In the genomic region with DNA sequence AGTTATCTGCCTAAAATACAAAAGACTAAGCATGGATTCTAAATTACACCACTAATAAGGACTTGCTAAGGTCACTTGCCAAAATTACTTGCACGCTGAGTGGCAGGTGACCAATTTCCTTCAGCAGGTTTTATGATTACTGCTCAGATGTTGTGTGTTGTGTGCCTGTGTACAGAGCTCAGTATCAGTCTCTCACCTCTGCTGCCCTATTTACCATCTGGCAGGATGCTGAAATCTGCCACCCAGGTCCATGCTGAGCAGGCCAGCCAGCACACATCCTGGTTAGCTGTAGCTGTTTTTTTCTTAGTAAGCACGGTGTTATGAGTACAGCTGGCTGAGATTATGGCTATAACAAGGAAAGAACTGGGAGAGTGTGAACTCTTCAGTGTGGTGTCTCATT, we compare ENCODE assay signal across 20 cellular contexts. TPM values are rescaled to one million over a fixed set of nuclear protein-coding genes. Genes with fewer than 3 reads are reported as not detected.
DNase-seq lines count a peak whose midpoint lies in the region; ATAC-seq and TF ChIP-seq lines count a peak whose summit lies in the region.
"Had no signal": no experiment of that assay in that cellular context is flagged by ENCODE, and none has a peak within 500 bp of the region (broad histone marks: within the 10 kb centered on the region; RNA-seq: fewer than 3 reads in every experiment).

No MANE protein-coding gene starts in this region.

- no peak overlapping the region for H2AFZ ChIP-seq in PC-3 (ENCODE audit: low read length)

- intact Hi-C loops in transverse colon (cut with DNase I; ENCODE audit: low total_unique reads) (no loop called here), ovary (cut with DNase I) (no loop called here), PC-3 (cut with micrococcal nuclease) (no loop called here)

- H3K36me3 ChIP-seq in transverse colon (no peaks in the 10 kb centered on the region), ovary (no peaks in the 10 kb centered on the region), PC-3 (ENCODE audit: low read depth, low read length) (no peaks in the 10 kb centered on the region)
- H3K36me3 ChIP-seq: brain microvascular endothelial cell, HAP-1, neutrophil had no signal

- no TSS peak for BruUV-seq in PC-3 (replicated peaks; lab: Mats Ljungman, UMichigan)

- POLR2A ChIA-PET in PC-3 (lab: Charles Lee; ENCODE audit: unreplicated experiment): no interaction called here

- TF ChIP-seq EP300 in transverse colon (IDR thresholded peaks at IDR 0.05; ENCODE audit: low read depth) (no peak), ovary (IDR thresholded peaks at IDR 0.05) (no peak)

- in situ Hi-C loops in transverse colon (cut with MboI; ENCODE audit: low pct_ligation_motif_present in 1 of 4, low pct_unique_long_range_greater_than_20kb in 1 of 4, low sequenced_read_pairs in 3 of 4): no loop called here

- no peaks in the 10 kb centered on the region for H3K9me2 ChIP-seq in PC-3 (replicated peaks; ENCODE audit: low read length)

- H3K4me1 ChIP-seq in transverse colon (no peaks in the 10 kb centered on the region), ovary (ENCODE audit: insufficient read depth) (no peaks in the 10 kb centered on the region), PC-3 (ENCODE audit: insufficient read depth, low read length) (no peaks in the 10 kb centered on the region)

- no peak for DNase-seq in stimulated activated naive CD8-positive, alpha-beta T cell treated with anti-CD3 and anti-CD28 coated beads, Interleukin-15, amount 100 ng/mL, for 72 hours
- no peak for DNase-seq in stimulated activated naive CD8-positive, alpha-beta T cell treated with anti-CD3 and anti-CD28 coated beads, Interleukin-15, Interleukin-2, amounts not matched to agents 100 U/mL and 50 U/mL, for 24 hours
- DNase-seq in NCI-H2171 (lab: John Stamatoyannopoulos, UW) (peak; percentile 76), transverse colon (peak; percentile 15), ovary (no peak), PC-3 (no peak)
- peak; percentile 10 to 30 (median 10) for DNase-seq in effector memory CD8-positive, alpha-beta T cell
- DNase-seq: activated CD4-positive, alpha-beta T cell treated with anti-CD3 and anti-CD28 coated beads, Interleukin-2, amount 50 U/mL, for 4 hours; activated T-cell treated with anti-CD3 and anti-CD28 coated beads, Interleukin-2, amount 50 U/mL, for 24 hours; brain microvascular endothelial cell; NCI-H187 treated with DMSO at 0.1 percent for 48 hours; NCI-H526; OCI-M1; SHP77 had no signal

- TF ChIP-seq CTCF in transverse colon (IDR thresholded peaks at IDR 0.05) (no peak), ovary (IDR thresholded peaks at IDR 0.05) (no peak), PC-3 (conservative IDR thresholded peaks at IDR 0.05; ENCODE audit: low read depth, low read length) (no peak)

- H3K4me2 ChIP-seq in PC-3 (ENCODE audit: low read length): no peak overlapping the region

- CTCF ChIA-PET in PC-3 (lab: Charles Lee): no interaction called here

- TF ChIP-seq POLR2A in transverse colon (IDR thresholded peaks at IDR 0.05): no peak
- TF ChIP-seq POLR2A in ovary (IDR thresholded peaks at IDR 0.05): no peak

- no peaks in the 10 kb centered on the region for H3K79me2 ChIP-seq in PC-3 (ENCODE audit: low read length)

- H3K9me3 ChIP-seq in transverse colon (no peaks in the 10 kb centered on the region), ovary (no peaks in the 10 kb centered on the region), PC-3 (ENCODE audit: low read length) (no peaks in the 10 kb centered on the region)
- H3K9me3 ChIP-seq: HAP-1, neutrophil had no signal

- H3K9ac ChIP-seq in PC-3 (ENCODE audit: low read length): no peak overlapping the region

- WGBS in transverse colon (ENCODE audit: low coverage in 1 of 2), 2 donors: 31 to 40% methylated on average over 1 to 2 of the region's 2 CpGs
- 55 to 57% (median 55%) methylated on average over 2 of the region's 2 CpGs for WGBS in ovary, 3 donors

- ATAC-seq in stimulated activated naive CD8-positive, alpha-beta T cell treated with anti-CD3 and anti-CD28 coated beads, Interleukin-15, amount 100 ng/mL, for 72 hours: peak; percentile 26
- no peak for ATAC-seq in stimulated activated naive CD8-positive, alpha-beta T cell treated with anti-CD3 and anti-CD28 coated beads, Interleukin-15, Interleukin-2, amounts not matched to agents 100 U/mL and 50 U/mL, for 24 hours
- ATAC-seq in effector memory CD8-positive, alpha-beta T cell (replicated peaks): peak; percentile 97
- ATAC-seq in GM19397 (IDR thresholded peaks at IDR 0.05; ENCODE audit: unreplicated experiment): no peak
- ATAC-seq in PC-3: no peak
- ATAC-seq: K562 had no signal

- no peaks in the 10 kb centered on the region for H4K20me1 ChIP-seq in PC-3 (ENCODE audit: low read length)

- H3K36me3 Mint-ChIP-seq in effector memory CD8-positive, alpha-beta T cell (ENCODE audit: insufficient read depth): peaks cover 11% of the 10 kb centered on the region

- H3K27me3 ChIP-seq in transverse colon: no peaks in the 10 kb centered on the region
- no peaks in the 10 kb centered on the region for H3K27me3 ChIP-seq in ovary
- no peaks in the 10 kb centered on the region for H3K27me3 ChIP-seq in PC-3 (ENCODE audit: low read length)
- H3K27me3 ChIP-seq: brain microvascular endothelial cell had no signal

- no peaks in the 10 kb centered on the region for H3K4me1 Mint-ChIP-seq in stimulated activated naive CD8-positive, alpha-beta T cell treated with anti-CD3 and anti-CD28 coated beads, Interleukin-15, amount 100 ng/mL, for 72 hours
- peaks cover 15 to 19% of the 10 kb centered on the region in 2 donors for H3K4me1 Mint-ChIP-seq in effector memory CD8-positive, alpha-beta T cell (ENCODE audit: low read depth in 2 of 2)

- H3K4me3 Mint-ChIP-seq in stimulated activated naive CD8-positive, alpha-beta T cell treated with anti-CD3 and anti-CD28 coated beads, Interleukin-15, amount 100 ng/mL, for 72 hours: no peak overlapping the region
- peak overlapping the region in 1 of 2 donors; percentile 8 for H3K4me3 Mint-ChIP-seq in effector memory CD8-positive, alpha-beta T cell
- H3K4me3 Mint-ChIP-seq: activated T-cell treated with anti-CD3 and anti-CD28 coated beads, Interleukin-2, amount 50 U/mL, for 24 hours; immature natural killer cell had no signal

- H3F3A ChIP-seq in PC-3 (ENCODE audit: low read length, unreplicated experiment): no peaks in the 10 kb centered on the region

- H3K27ac ChIP-seq in transverse colon: no peak overlapping the region
- no peak overlapping the region for H3K27ac ChIP-seq in ovary
- H3K27ac ChIP-seq in PC-3 (ENCODE audit: low read length): no peak overlapping the region
- H3K27ac ChIP-seq: brain microvascular endothelial cell, coronary artery, neutrophil had no signal

- no peak overlapping the region for H3K27ac Mint-ChIP-seq in stimulated activated naive CD8-positive, alpha-beta T cell treated with anti-CD3 and anti-CD28 coated beads, Interleukin-15, amount 100 ng/mL, for 72 hours
- peak overlapping the region in 1 of 2 donors; percentile 80 for H3K27ac Mint-ChIP-seq in effector memory CD8-positive, alpha-beta T cell
- H3K27ac Mint-ChIP-seq: activated T-cell treated with anti-CD3 and anti-CD28 coated beads, Interleukin-2, amount 50 U/mL, for 24 hours; immature natural killer cell had no signal

- no peaks in the 10 kb centered on the region for H3K27me3 Mint-ChIP-seq in stimulated activated naive CD8-positive, alpha-beta T cell treated with anti-CD3 and anti-CD28 coated beads, Interleukin-15, amount 100 ng/mL, for 72 hours
- H3K27me3 Mint-ChIP-seq in effector memory CD8-positive, alpha-beta T cell: no peaks in the 10 kb centered on the region

- H3K4me3 ChIP-seq in transverse colon (no peak overlapping the region), ovary (no peak overlapping the region), PC-3 (ENCODE audit: low read length) (no peak overlapping the region)
- H3K4me3 ChIP-seq: coronary artery, HAP-1, K562 had no signal

- H3K9me3 Mint-ChIP-seq in stimulated activated naive CD8-positive, alpha-beta T cell treated with anti-CD3 and anti-CD28 coated beads, Interleukin-15, amount 100 ng/mL, for 72 hours: no peaks in the 10 kb centered on the region
- no peaks in the 10 kb centered on the region for H3K9me3 Mint-ChIP-seq in effector memory CD8-positive, alpha-beta T cell
- H3K9me3 Mint-ChIP-seq: activated T-cell treated with anti-CD3 and anti-CD28 coated beads, Interleukin-2, amount 50 U/mL, for 24 hours; immature natural killer cell had no signal

RNA-seq across cellular contexts. Expression of a gene that starts 34.0 kb away (rescaled TPM):
- total RNA-seq in transverse colon: under 1 TPM in 2 of 4 donors, not detected in 2; 0.32 to 0.68 TPM
- total RNA-seq in ovary: 1 to 10 TPM; 1.1 to 3.1 (median 1.8) TPM
- 1 to 10 TPM; 1.6 to 1.8 TPM for polyA plus RNA-seq in ovary
- total RNA-seq in PC-3 (2014; rRNA removed): 1.1 and 1.6 TPM in 2 replicates
- total RNA-seq: K562 had no signal
- polyA plus RNA-seq: K562 had no signal

Comparison
In these comparisons a context has a peak if more than half of its experiments do, and no peak if none do; other contexts are left out.
1. ATAC-seq: peak in stimulated activated naive CD8-positive, alpha-beta T cell treated with anti-CD3 and anti-CD28 coated beads, Interleukin-15, amount 100 ng/mL, for 72 hours (single experiment) and effector memory CD8-positive, alpha-beta T cell (single experiment); none in stimulated activated naive CD8-positive, alpha-beta T cell treated with anti-CD3 and anti-CD28 coated beads, Interleukin-15, Interleukin-2, amounts not matched to agents 100 U/mL and 50 U/mL, for 24 hours (single experiment), GM19397 (single experiment) and PC-3 (single experiment).
2. DNase-seq: peak in NCI-H2171 (single experiment), effector memory CD8-positive, alpha-beta T cell (3 of 3) and transverse colon (single experiment); none in stimulated activated naive CD8-positive, alpha-beta T cell treated with anti-CD3 and anti-CD28 coated beads, Interleukin-15, amount 100 ng/mL, for 72 hours (0 of 2), stimulated activated naive CD8-positive, alpha-beta T cell treated with anti-CD3 and anti-CD28 coated beads, Interleukin-15, Interleukin-2, amounts not matched to agents 100 U/mL and 50 U/mL, for 24 hours (single experiment), ovary (0 of 5) and PC-3 (single experiment).